Comparison of ENCODE assay signal across 19 cellular contexts in genomic region chr2:96703021-96703751, GRCh38. TPM values are rescaled to one million over a fixed set of nuclear protein-coding genes. Genes with fewer than 3 reads are reported as not detected.
DNase-seq lines count a peak whose midpoint lies in the region; ATAC-seq, FAIRE-seq and TF ChIP-seq lines count a peak whose summit lies in the region.
"Had no signal": no experiment of that assay in that cellular context is flagged by ENCODE, and none has a peak within 500 bp of the region (broad histone marks: within the 10 kb centered on the region; RNA-seq: fewer than 3 reads in every experiment).

No MANE protein-coding gene starts in this region.

- no peaks in the 10 kb centered on the region for H3K79me2 ChIP-seq in HepG2 (ENCODE audit: insufficient read depth, low read length)

- H3K9ac ChIP-seq in HepG2 (ENCODE audit: insufficient read depth, low read depth, low read length) (no peak overlapping the region), neuronal stem cell (ENCODE audit: low read depth, low read length, poor library complexity) (no peak overlapping the region)

- DNase-seq in activated CD4-positive, alpha-beta memory T cell treated with anti-CD3 and anti-CD28 coated beads for 36 hours, result peak; percentile 7
- no peak for DNase-seq in activated CD4-positive, alpha-beta memory T cell treated with anti-CD3 and anti-CD28 coated beads, Interleukin-2, amount 10 ng/mL, durations not matched to agents 7 days and 5 days
- DNase-seq in HepG2 (ENCODE audit: low spot score) (no peak), right lobe of liver (no peak), neuronal stem cell (ENCODE audit: low spot score) (no peak)
- DNase-seq in effector memory CD8-positive, alpha-beta T cell, result no peak
- DNase-seq: AML-193, Caco-2, GOT3, H7 had no signal

- no peak overlapping the region for H4K8ac ChIP-seq in neuronal stem cell (ENCODE audit: low read depth, low read length)

- no peak overlapping the region for H2BK15ac ChIP-seq in neuronal stem cell (ENCODE audit: low read length)

- H2AFZ ChIP-seq in HepG2 (ENCODE audit: low read length), result no peak overlapping the region
- no peak overlapping the region for H2AFZ ChIP-seq in neuronal stem cell (ENCODE audit: low read length)

- H3K4me2 ChIP-seq in HepG2 (ENCODE audit: low read depth, low read length) (no peak overlapping the region), neuronal stem cell (ENCODE audit: insufficient read depth, low read length, poor library complexity, severe bottlenecking) (no peak overlapping the region)
- H3K4me2 ChIP-seq: A549 had no signal

- no peaks in the 10 kb centered on the region; the same call in 1 of the 2 replicates for H4K20me1 ChIP-seq in HepG2 (ENCODE audit: insufficient read depth, low read length)

- WGBS in HepG2 (ENCODE audit: low lambda C conversion rate), result 95% methylated on average over 16 of the region's 16 CpGs
- WGBS in right lobe of liver (ENCODE audit: insufficient coverage, low coverage, low lambda C conversion rate, missing lambda C conversion rate), result 98% methylated on average over 7 of the region's 16 CpGs
- no CpG with 5 or more reads among the region's 16 CpGs for WGBS in neuronal stem cell (ENCODE audit: extremely low coverage in 2 of 2, insufficient read length in 2 of 2, insufficient replicate concordance in 1 of 2), 2 donors

- H3K9me3 ChIP-seq in HepG2 (ENCODE audit: low read length) (no peaks in the 10 kb centered on the region), right lobe of liver (no peaks in the 10 kb centered on the region), neuronal stem cell (replicated peaks in 1 of 2; ENCODE audit: control insufficient read depth in 2 of 2, insufficient read depth in 1 of 2, low read depth in 1 of 2, low read length in 2 of 2) (no peaks in the 10 kb centered on the region)
- H3K9me3 ChIP-seq: A549, Caco-2 had no signal

- H3K27ac Mint-ChIP-seq in activated CD4-positive, alpha-beta memory T cell treated with anti-CD3 and anti-CD28 coated beads for 36 hours, result no peak overlapping the region
- H3K27ac Mint-ChIP-seq in activated CD4-positive, alpha-beta memory T cell treated with anti-CD3 and anti-CD28 coated beads, Interleukin-2, amount 10 ng/mL, durations not matched to agents 7 days and 5 days, result no peak overlapping the region
- no peak overlapping the region for H3K27ac Mint-ChIP-seq in effector memory CD8-positive, alpha-beta T cell
- H3K27ac Mint-ChIP-seq: CD4-positive, alpha-beta T cell had no signal

- CTCF ChIA-PET in activated CD4-positive, alpha-beta memory T cell treated with anti-CD3 and anti-CD28 coated beads for 36 hours (lab: Charles Lee), result no interaction called here
- CTCF ChIA-PET in activated CD4-positive, alpha-beta memory T cell treated with anti-CD3 and anti-CD28 coated beads, Interleukin-2, amount 10 ng/mL, durations not matched to agents 7 days and 5 days (lab: Charles Lee), result no interaction called here
- CTCF ChIA-PET in HepG2 (lab: Yijun Ruan, JAX; ENCODE audit: low intra/inter-chr PET ratio, low total read pairs), result no interaction called here

- TF ChIP-seq EP300 in HepG2 (IDR thresholded peaks at IDR 0.05; ENCODE audit: low read depth in 2 of 2, low read length in 2 of 2), result no peak
- no peak for TF ChIP-seq EP300 in HepG2 (CRISPR knock-in tag; IDR thresholded peaks at IDR 0.05; ENCODE audit: borderline replicate concordance)

- H3K4me1 ChIP-seq in HepG2 (ENCODE audit: insufficient read depth, low read length), result no peaks in the 10 kb centered on the region
- no peaks in the 10 kb centered on the region for H3K4me1 ChIP-seq in right lobe of liver
- no peaks in the 10 kb centered on the region for H3K4me1 ChIP-seq in neuronal stem cell (ENCODE audit: control insufficient read depth in 2 of 2, insufficient read depth in 1 of 2, low read depth in 1 of 2, low read length in 2 of 2)
- H3K4me1 ChIP-seq: A549, Caco-2 had no signal

- TF ChIP-seq CTCF in HepG2 (CRISPR knock-in tag; IDR thresholded peaks at IDR 0.05) (no peak), right lobe of liver (IDR thresholded peaks at IDR 0.05) (no peak)

- H3K79me1 ChIP-seq in neuronal stem cell (ENCODE audit: low read depth, low read length), result no peaks in the 10 kb centered on the region

- no peak overlapping the region for H2AK5ac ChIP-seq in neuronal stem cell (ENCODE audit: low read depth, low read length)

- no peak overlapping the region for H4K91ac ChIP-seq in neuronal stem cell (ENCODE audit: low read depth, low read length, poor library complexity)

- no peak overlapping the region for H3K27ac ChIP-seq in HepG2 (ENCODE audit: extremely low read length, insufficient read depth, low read length)
- H3K27ac ChIP-seq in right lobe of liver, result no peak overlapping the region
- no peak overlapping the region for H3K27ac ChIP-seq in neuronal stem cell (replicated peaks; ENCODE audit: low read length)
- H3K27ac ChIP-seq: 22Rv1, A549, C4-2B had no signal

- no peak overlapping the region for H3K18ac ChIP-seq in neuronal stem cell (ENCODE audit: low read length)

- H3K14ac ChIP-seq in neuronal stem cell (ENCODE audit: low read length), result no peak overlapping the region

- TF ChIP-seq POLR2A in HepG2 (IDR thresholded peaks at IDR 0.05; ENCODE audit: insufficient read depth in 1 of 2, low read depth in 2 of 2, low read length in 2 of 2), result no peak
- TF ChIP-seq POLR2A in right lobe of liver (IDR thresholded peaks at IDR 0.05), result no peak

- no peak for TF ChIP-seq RAD21 in HepG2 (CRISPR knock-in tag; IDR thresholded peaks at IDR 0.05)

- in situ Hi-C loops in HepG2 (cut with HindIII; ENCODE audit: extremely low pct_ligation_motif_present, low pct_unique_long_range_greater_than_20kb), result no loop called here

- BruUV-seq in HepG2 (replicated peaks; lab: Mats Ljungman, UMichigan), result no TSS peak

- no peak overlapping the region for H2BK12ac ChIP-seq in neuronal stem cell (ENCODE audit: low read length)

- H3K4me1 Mint-ChIP-seq in activated CD4-positive, alpha-beta memory T cell treated with anti-CD3 and anti-CD28 coated beads for 36 hours (ENCODE audit: low read depth), result no peaks in the 10 kb centered on the region
- H3K4me1 Mint-ChIP-seq in activated CD4-positive, alpha-beta memory T cell treated with anti-CD3 and anti-CD28 coated beads, Interleukin-2, amount 10 ng/mL, durations not matched to agents 7 days and 5 days, result no peaks in the 10 kb centered on the region
- H3K4me1 Mint-ChIP-seq in effector memory CD8-positive, alpha-beta T cell (ENCODE audit: low read depth in 2 of 2), result no peaks in the 10 kb centered on the region

- no peak overlapping the region for H3K4me3 ChIP-seq in HepG2 (replicated peaks in 1 of 3; ENCODE audit: insufficient read depth in 1 of 3, low read depth in 2 of 3, low read length in 3 of 3)
- H3K4me3 ChIP-seq in right lobe of liver, result no peak overlapping the region
- H3K4me3 ChIP-seq in neuronal stem cell (ENCODE audit: low read length in 2 of 2), result no peak overlapping the region
- H3K4me3 ChIP-seq: A549 had no signal

- no peaks in the 10 kb centered on the region for H3K9me3 Mint-ChIP-seq in activated CD4-positive, alpha-beta memory T cell treated with anti-CD3 and anti-CD28 coated beads for 36 hours
- H3K9me3 Mint-ChIP-seq in activated CD4-positive, alpha-beta memory T cell treated with anti-CD3 and anti-CD28 coated beads, Interleukin-2, amount 10 ng/mL, durations not matched to agents 7 days and 5 days, result no peaks in the 10 kb centered on the region
- no peaks in the 10 kb centered on the region for H3K9me3 Mint-ChIP-seq in effector memory CD8-positive, alpha-beta T cell
- H3K9me3 Mint-ChIP-seq: CD4-positive, alpha-beta T cell had no signal

- no peak overlapping the region for H3K4me3 Mint-ChIP-seq in activated CD4-positive, alpha-beta memory T cell treated with anti-CD3 and anti-CD28 coated beads for 36 hours
- no peak overlapping the region for H3K4me3 Mint-ChIP-seq in activated CD4-positive, alpha-beta memory T cell treated with anti-CD3 and anti-CD28 coated beads, Interleukin-2, amount 10 ng/mL, durations not matched to agents 7 days and 5 days
- H3K4me3 Mint-ChIP-seq in effector memory CD8-positive, alpha-beta T cell, result no peak overlapping the region
- H3K4me3 Mint-ChIP-seq: CD4-positive, alpha-beta T cell had no signal

- no peak overlapping the region for H2BK5ac ChIP-seq in neuronal stem cell (ENCODE audit: low read length)

- no peak for FAIRE-seq in HepG2 (lab: Jason Lieb, UNC)
- FAIRE-seq: A549, D721Med, G401.6, GM12891 had no signal

- intact Hi-C loops in activated CD4-positive, alpha-beta memory T cell treated with anti-CD3 and anti-CD28 coated beads for 36 hours (cut with micrococcal nuclease), result no loop called here
- intact Hi-C loops in HepG2 (cut with micrococcal nuclease; ENCODE audit: unreplicated experiment), result no loop called here
- intact Hi-C loops in right lobe of liver (cut with DNase I), result no loop called here

- peaks cover 19 to 40% of the 10 kb centered on the region in 2 experiments for H3K36me3 ChIP-seq in HepG2 (replicated peaks in 1 of 2; ENCODE audit: control insufficient read depth in 1 of 2, insufficient read depth in 2 of 2, low read length in 2 of 2)
- peaks cover 0 to 34% (median 13%) of the 10 kb centered on the region in 4 donors for H3K36me3 ChIP-seq in right lobe of liver
- peaks cover 29 to 62% of the 10 kb centered on the region in 2 donors for H3K36me3 ChIP-seq in neuronal stem cell (replicated peaks in 1 of 2; ENCODE audit: control insufficient read depth in 2 of 2, insufficient read depth in 2 of 2, low read length in 2 of 2)

- POLR2A ChIA-PET in activated CD4-positive, alpha-beta memory T cell treated with anti-CD3 and anti-CD28 coated beads for 36 hours (lab: Charles Lee), result no interaction called here
- POLR2A ChIA-PET in activated CD4-positive, alpha-beta memory T cell treated with anti-CD3 and anti-CD28 coated beads, Interleukin-2, amount 10 ng/mL, durations not matched to agents 7 days and 5 days (lab: Charles Lee), result no interaction called here
- POLR2A ChIA-PET in HepG2 (lab: Yijun Ruan, JAX), result no interaction called here

- H3K36me3 Mint-ChIP-seq in activated CD4-positive, alpha-beta memory T cell treated with anti-CD3 and anti-CD28 coated beads for 36 hours, result peaks cover 18% of the 10 kb centered on the region
- H3K36me3 Mint-ChIP-seq in activated CD4-positive, alpha-beta memory T cell treated with anti-CD3 and anti-CD28 coated beads, Interleukin-2, amount 10 ng/mL, durations not matched to agents 7 days and 5 days (ENCODE audit: low read depth), result peaks cover 21% of the 10 kb centered on the region
- H3K36me3 Mint-ChIP-seq in effector memory CD8-positive, alpha-beta T cell (ENCODE audit: insufficient read depth), result peaks cover 13% of the 10 kb centered on the region

- H3K4ac ChIP-seq in neuronal stem cell (ENCODE audit: low read length), result no peak overlapping the region

- no peaks in the 10 kb centered on the region for H3K27me3 Mint-ChIP-seq in activated CD4-positive, alpha-beta memory T cell treated with anti-CD3 and anti-CD28 coated beads for 36 hours
- no peaks in the 10 kb centered on the region for H3K27me3 Mint-ChIP-seq in activated CD4-positive, alpha-beta memory T cell treated with anti-CD3 and anti-CD28 coated beads, Interleukin-2, amount 10 ng/mL, durations not matched to agents 7 days and 5 days
- no peaks in the 10 kb centered on the region for H3K27me3 Mint-ChIP-seq in effector memory CD8-positive, alpha-beta T cell
- H3K27me3 Mint-ChIP-seq: CD4-positive, alpha-beta T cell had no signal

- peak overlapping the region; percentile 27 for H3K23ac ChIP-seq in neuronal stem cell (ENCODE audit: low read depth, low read length, poor library complexity)

- no peak overlapping the region for H2BK120ac ChIP-seq in neuronal stem cell (ENCODE audit: low read depth, low read length)

- ATAC-seq in HepG2 (no peak), right lobe of liver (no peak), GM18909 (IDR thresholded peaks at IDR 0.05; ENCODE audit: poor library complexity, unreplicated experiment) (no peak), GM21825 (IDR thresholded peaks at IDR 0.05; ENCODE audit: unreplicated experiment) (no peak)
- no peak for ATAC-seq in effector memory CD8-positive, alpha-beta T cell (replicated peaks)
- ATAC-seq: A549 had no signal

- H3K27me3 ChIP-seq in HepG2 (ENCODE audit: control insufficient read depth in 1 of 2, insufficient read depth in 2 of 2, low read length in 2 of 2), result no peaks in the 10 kb centered on the region
- H3K27me3 ChIP-seq in right lobe of liver, result no peaks in the 10 kb centered on the region
- no peaks in the 10 kb centered on the region for H3K27me3 ChIP-seq in neuronal stem cell (ENCODE audit: control insufficient read depth in 3 of 3, insufficient read depth in 3 of 3, low read depth in 1 of 3, low read length in 3 of 3)

RNA-seq across cellular contexts. Expression of gene LMAN2L, which starts 36.7 kb away (rescaled TPM):
- total RNA-seq in activated CD4-positive, alpha-beta memory T cell treated with anti-CD3 and anti-CD28 coated beads for 36 hours, result 1 to 10 TPM; 5.7 to 6.1 TPM
- 10 to 100 TPM; 10.8 to 12.2 TPM for total RNA-seq in activated CD4-positive, alpha-beta memory T cell treated with anti-CD3 and anti-CD28 coated beads, Interleukin-2, amount 10 ng/mL, durations not matched to agents 7 days and 5 days
- 27.7 and 57.9 TPM in 2 replicates for total RNA-seq in HepG2 (2016; rRNA removed; fragmentation: Illumina TruSeq; extraction: Trizol)
- 5.3 and 5.5 TPM in 2 replicates for total RNA-seq in HepG2 (2016; cell fraction: cytosol; rRNA removed; fragmentation: Illumina TruSeq; extraction: Trizol; ENCODE audit: low read depth)
- 29.7 and 60.7 TPM in 2 replicates for total RNA-seq in HepG2 (2016; cell fraction: insoluble cytoplasmic fraction; rRNA removed; fragmentation: Illumina TruSeq; extraction: Trizol)
- total RNA-seq in HepG2 (2016; cell fraction: membrane; rRNA removed; fragmentation: Illumina TruSeq; extraction: Trizol), result 15.8 and 16.4 TPM in 2 replicates
- 44.6 and 50.0 TPM in 2 replicates for total RNA-seq in HepG2 (2016; cell fraction: nucleus; rRNA removed; fragmentation: Illumina TruSeq; extraction: Trizol)
- 35.5 and 39.1 TPM in 2 replicates for polyA plus RNA-seq in HepG2 (2011; rRNA removed)
- 35.1 and 42.4 TPM in 2 replicates for polyA plus RNA-seq in HepG2 (2011; cell fraction: cytosol; rRNA removed)
- polyA plus RNA-seq in HepG2 (2011; cell fraction: nucleus; rRNA removed), result 15.9 and 18.6 TPM in 2 replicates
- 26.8 and 32.8 TPM in 2 replicates for polyA plus RNA-seq in HepG2 (2012)
- polyA plus RNA-seq in HepG2 (2016; cell fraction: cytosol; fragmentation: Illumina TruSeq; extraction: Trizol; ENCODE audit: low read depth), result 4.4 and 4.8 TPM in 2 replicates
- polyA plus RNA-seq in HepG2 (2016; cell fraction: insoluble cytoplasmic fraction; fragmentation: Illumina TruSeq; extraction: Trizol; ENCODE audit: low read depth), result 22.3 and 26.0 TPM in 2 replicates
- polyA plus RNA-seq in HepG2 (2016; cell fraction: membrane; fragmentation: Illumina TruSeq; extraction: Trizol; ENCODE audit: low read depth), result 8.6 and 9.7 TPM in 2 replicates
- polyA plus RNA-seq in HepG2 (2016; cell fraction: nucleus; fragmentation: Illumina TruSeq; extraction: Trizol; ENCODE audit: insufficient read depth, low read depth), result 59.0 and 65.6 TPM in 2 replicates
- polyA minus RNA-seq in HepG2 (2011; rRNA and poly(A)+ RNA removed; ENCODE audit: low replicate concordance), result 29.8 and 46.9 TPM in 2 replicates
- polyA minus RNA-seq in HepG2 (2011; cell fraction: cytosol; rRNA and poly(A)+ RNA removed), result 15.0 and 15.6 TPM in 2 replicates
- 17.9 and 20.5 TPM in 2 replicates for polyA minus RNA-seq in HepG2 (2011; cell fraction: nucleus; rRNA and poly(A)+ RNA removed)
- 10 to 100 TPM in 3 of 6 experiments, 1 to 10 TPM in 3; 5.5 to 17.8 (median 11.3) TPM for total RNA-seq in right lobe of liver
- 17.6 TPM for polyA plus RNA-seq in neuronal stem cell (2013, experiment 1 of 2)
- polyA plus RNA-seq in neuronal stem cell (2013, experiment 2 of 2), result 18.5 TPM

RNA-seq across cellular contexts. Expression of gene CNNM4, which starts 57.5 kb away (rescaled TPM):
- 1 to 10 TPM; 7.5 to 8.2 TPM for total RNA-seq in activated CD4-positive, alpha-beta memory T cell treated with anti-CD3 and anti-CD28 coated beads for 36 hours
- total RNA-seq in activated CD4-positive, alpha-beta memory T cell treated with anti-CD3 and anti-CD28 coated beads, Interleukin-2, amount 10 ng/mL, durations not matched to agents 7 days and 5 days, result 1 to 10 TPM; 8.6 to 9.4 TPM
- total RNA-seq in HepG2 (2016; rRNA removed; fragmentation: Illumina TruSeq; extraction: Trizol), result 3.0 and 5.9 TPM in 2 replicates
- total RNA-seq in HepG2 (2016; cell fraction: cytosol; rRNA removed; fragmentation: Illumina TruSeq; extraction: Trizol; ENCODE audit: low read depth), result 1.1 and 2.4 TPM in 2 replicates
- total RNA-seq in HepG2 (2016; cell fraction: insoluble cytoplasmic fraction; rRNA removed; fragmentation: Illumina TruSeq; extraction: Trizol), result 2.3 and 6.5 TPM in 2 replicates
- 2.0 and 2.2 TPM in 2 replicates for total RNA-seq in HepG2 (2016; cell fraction: membrane; rRNA removed; fragmentation: Illumina TruSeq; extraction: Trizol)
- 6.5 and 8.1 TPM in 2 replicates for total RNA-seq in HepG2 (2016; cell fraction: nucleus; rRNA removed; fragmentation: Illumina TruSeq; extraction: Trizol)
- 8.4 and 9.8 TPM in 2 replicates for polyA plus RNA-seq in HepG2 (2011; rRNA removed)
- polyA plus RNA-seq in HepG2 (2011; cell fraction: cytosol; rRNA removed), result 8.0 and 8.1 TPM in 2 replicates
- 9.1 and 9.4 TPM in 2 replicates for polyA plus RNA-seq in HepG2 (2011; cell fraction: nucleus; rRNA removed)
- polyA plus RNA-seq in HepG2 (2012), result 7.9 and 10.3 TPM in 2 replicates
- polyA plus RNA-seq in HepG2 (2016; cell fraction: cytosol; fragmentation: Illumina TruSeq; extraction: Trizol; ENCODE audit: low read depth), result 0.29 and 0.40 TPM in 2 replicates
- 2.5 and 3.5 TPM in 2 replicates for polyA plus RNA-seq in HepG2 (2016; cell fraction: insoluble cytoplasmic fraction; fragmentation: Illumina TruSeq; extraction: Trizol; ENCODE audit: low read depth)
- polyA plus RNA-seq in HepG2 (2016; cell fraction: membrane; fragmentation: Illumina TruSeq; extraction: Trizol; ENCODE audit: low read depth), result 0.74 and 1.2 TPM in 2 replicates
- 11.8 and 13.7 TPM in 2 replicates for polyA plus RNA-seq in HepG2 (2016; cell fraction: nucleus; fragmentation: Illumina TruSeq; extraction: Trizol; ENCODE audit: insufficient read depth, low read depth)
- polyA minus RNA-seq in HepG2 (2011; rRNA and poly(A)+ RNA removed; ENCODE audit: low replicate concordance), result 13.7 and 29.0 TPM in 2 replicates
- 9.9 and 11.2 TPM in 2 replicates for polyA minus RNA-seq in HepG2 (2011; cell fraction: cytosol; rRNA and poly(A)+ RNA removed)
- 5.8 and 8.3 TPM in 2 replicates for polyA minus RNA-seq in HepG2 (2011; cell fraction: nucleus; rRNA and poly(A)+ RNA removed)
- total RNA-seq in right lobe of liver, result 1 to 10 TPM; 2.3 to 4.9 (median 3.7) TPM
- 20.5 TPM for polyA plus RNA-seq in neuronal stem cell (2013, experiment 1 of 2)
- 22.0 TPM for polyA plus RNA-seq in neuronal stem cell (2013, experiment 2 of 2)
